Comparison of ENCODE assay signal across 26 cellular contexts in genomic region chr6:142501795-142502194, GRCh38.
"Had no signal": no experiment of that assay in that cellular context is flagged by ENCODE, and none has a peak within 500 bp of the region (broad histone marks: within the 10 kb centered on the region; RNA-seq: fewer than 3 reads in every experiment).

No MANE protein-coding gene starts in this region.

- H3K9me3 ChIP-seq: colonic mucosa, gastrocnemius medialis had no signal

- H3K27ac ChIP-seq: colonic mucosa, coronary artery, epithelial cell of prostate, esophagus muscularis mucosa, esophagus squamous epithelium, foreskin keratinocyte, gastrocnemius medialis, gastroesophageal sphincter, heart left ventricle, heart right ventricle, hepatocyte had no signal

- DNase-seq: colonic mucosa; cortex of kidney; dermis blood vessel endothelial cell; dorsolateral prefrontal cortex; effector CD4-positive, alpha-beta T cell; effector CD8-positive, alpha-beta T cell; effector memory CD4-positive, alpha-beta T cell; effector memory CD8-positive, alpha-beta T cell; endodermal cell; erythroblast; esophagus squamous epithelium; foreskin fibroblast; foreskin keratinocyte; foreskin melanocyte; gastrocnemius medialis; glutamatergic neuron; head of caudate nucleus; heart left ventricle; heart right ventricle had no signal

- H3K4me3 ChIP-seq: colonic mucosa, coronary artery, dorsolateral prefrontal cortex, esophagus muscularis mucosa, esophagus squamous epithelium, gastrocnemius medialis, gastroesophageal sphincter, heart left ventricle, heart right ventricle, hepatocyte had no signal

- FAIRE-seq: endothelial cell of umbilical vein had no signal

- H2AFZ ChIP-seq: hepatocyte had no signal

- ATAC-seq: effector memory CD8-positive, alpha-beta T cell; esophagus mucosa; foreskin keratinocyte; gastrocnemius medialis; gastroesophageal sphincter; heart left ventricle; heart right ventricle had no signal

- H3K4me1 ChIP-seq: colonic mucosa, foreskin keratinocyte, gastrocnemius medialis, heart left ventricle, heart right ventricle had no signal

- H3K36me3 ChIP-seq: colonic mucosa, esophagus muscularis mucosa, esophagus squamous epithelium, gastrocnemius medialis, gastroesophageal sphincter, heart left ventricle, heart right ventricle had no signal

- H3K4me2 ChIP-seq: hepatocyte had no signal

- H3K27me3 ChIP-seq: colonic mucosa, esophagus muscularis mucosa, esophagus squamous epithelium, foreskin keratinocyte, gastrocnemius medialis, gastroesophageal sphincter, heart left ventricle, heart right ventricle, hepatocyte had no signal

- H3K79me2 ChIP-seq: hepatocyte had no signal
